ENCODE assay signal across 25 cellular contexts in the genomic region with DNA sequence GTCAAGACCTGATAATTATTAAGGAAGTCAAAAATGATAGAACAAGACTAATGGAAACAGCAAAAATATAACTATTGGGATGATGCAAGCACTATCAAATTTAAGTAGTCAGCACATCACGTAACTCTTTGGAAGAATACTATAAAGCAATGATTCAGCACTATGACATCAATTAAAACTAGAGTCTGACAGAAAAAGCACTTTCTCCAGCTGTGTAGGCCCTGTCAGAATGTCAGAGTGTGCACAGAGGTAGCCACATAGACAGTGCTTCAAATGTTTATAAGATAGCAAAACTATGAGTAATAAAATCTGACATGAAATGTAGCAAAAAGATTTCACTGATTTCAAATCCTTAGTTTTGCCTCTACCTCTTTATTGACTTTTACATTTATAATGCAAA.
"Had no signal": no experiment of that assay in that cellular context is flagged by ENCODE, and none has a peak within 500 bp of the region (broad histone marks: within the 10 kb centered on the region; RNA-seq: fewer than 3 reads in every experiment).

No MANE protein-coding gene starts in this region.

- DNase-seq: activated CD4-positive, alpha-beta T cell treated with anti-CD3 and anti-CD28 coated beads for 4 hours; activated CD8-positive, alpha-beta memory T cell treated with anti-CD3 and anti-CD28 coated beads, Interleukin-2, amount 50 U/mL, for 4 hours; activated CD8-positive, alpha-beta T cell treated with anti-CD3 and anti-CD28 coated beads for 36 hours; activated gamma-delta T cell treated with Interleukin-2 at 50 U/mL for 16 hours; activated naive CD4-positive, alpha-beta T cell treated with anti-CD3 and anti-CD28 coated beads, Interleukin-2, amount 10 ng/mL, durations not matched to agents 7 days and 5 days; activated naive CD8-positive, alpha-beta T cell treated with anti-CD3 and anti-CD28 coated beads for 36 hours; activated T-cell treated with anti-CD3 and anti-CD28 coated beads, Interleukin-2, amount 50 U/mL, for 72 hours; anterior cingulate cortex; MM.1S; NCI-H1105; NCI-H1436; NCI-H1694 treated with DMSO at 0.1 percent for 48 hours; NCI-H2081; NCI-H446; NCI-H524 treated with DMSO at 0.1 percent for 48 hours; NCI-H82; Right ventricle myocardium superior; T-helper 1 cell had no signal

- H3K4me3 ChIP-seq: cardiac muscle cell, SJSA1 had no signal

- H3K4me1 ChIP-seq: SJSA1 had no signal

- H3K9me3 ChIP-seq: SJSA1 had no signal

- ATAC-seq: activated CD4-positive, CD25-positive, alpha-beta regulatory T cell treated with anti-CD3 and anti-CD28 coated beads, Interleukin-2, amount 50 U/mL, for 24 hours; activated CD8-positive, alpha-beta T cell treated with anti-CD3 and anti-CD28 coated beads for 36 hours; activated T-cell treated with anti-CD3 and anti-CD28 coated beads, Interleukin-2, amount 50 U/mL, for 72 hours; Panc1 had no signal

- H3K4me2 ChIP-seq: KMS-11 had no signal

- H3K9ac ChIP-seq: KMS-11 had no signal

- H3K27ac ChIP-seq: cardiac muscle cell, KMS-11, RWPE1, SJSA1 had no signal

- FAIRE-seq: colon had no signal

- H3K36me3 ChIP-seq: cardiac muscle cell, SJSA1 had no signal

- H3K27me3 ChIP-seq: cardiac muscle cell, SJSA1 had no signal
